In genomic region chr3:25405335-25405734, GRCh38 we compare ENCODE assay signal across 32 cellular contexts. TPM values are rescaled to one million over a fixed set of nuclear protein-coding genes. Genes with fewer than 3 reads are reported as not detected.
"Had no signal": no experiment of that assay in that cellular context is flagged by ENCODE, and none has a peak within 500 bp of the region (broad histone marks: within the 10 kb centered on the region; RNA-seq: fewer than 3 reads in every experiment).

No MANE protein-coding gene starts in this region.

- H3K9me3 Mint-ChIP-seq: activated T-helper 2 cell treated with anti-CD3 and anti-CD28 coated beads, Interferon-gamma antibody, Interleukin-2, Interleukin-4, amounts not matched to agents 10 μg/mL and 5 μg/mL and 100 μg/mL, durations not matched to agents 14 hours and 24 hours and 36 hours had no signal

- H3K36me3 ChIP-seq: adrenal gland, SJCRH30, WERI-Rb-1 had no signal

- H3K4me1 Mint-ChIP-seq: activated CD4-positive, alpha-beta memory T cell treated with anti-CD3 and anti-CD28 coated beads, Interleukin-2, amount 10 ng/mL, durations not matched to agents 7 days and 5 days; brain had no signal

- ATAC-seq: activated naive CD4-positive, alpha-beta T cell treated with anti-CD3 and anti-CD28 coated beads, Interleukin-2, amount 50 U/mL, for 72 hours; activated T-cell treated with anti-CD3 and anti-CD28 coated beads, Interleukin-2, amount 50 U/mL, for 72 hours; Panc1 had no signal

- H3K36me3 Mint-ChIP-seq: activated naive CD4-positive, alpha-beta T cell treated with anti-CD3 and anti-CD28 coated beads, Interleukin-2, amount 50 U/mL, for 72 hours; brain had no signal

- H3K27me3 ChIP-seq: adrenal gland, SJCRH30 had no signal

- H3K4me3 ChIP-seq: adrenal gland, SJCRH30, SK-N-MC had no signal

- H3K27ac ChIP-seq: adrenal gland, SJCRH30, SK-N-MC, WERI-Rb-1 had no signal

- H3K27ac Mint-ChIP-seq: activated CD4-positive, alpha-beta memory T cell treated with anti-CD3 and anti-CD28 coated beads, Interleukin-2, amount 10 ng/mL, durations not matched to agents 7 days and 5 days; activated naive CD4-positive, alpha-beta T cell treated with anti-CD3 and anti-CD28 coated beads for 36 hours; activated naive CD4-positive, alpha-beta T cell treated with anti-CD3 and anti-CD28 coated beads, Interleukin-2, amount 50 U/mL, for 72 hours; activated T-cell treated with anti-CD3 and anti-CD28 coated beads, Interleukin-2, amount 50 U/mL, for 72 hours; activated T-helper 2 cell treated with anti-CD3 and anti-CD28 coated beads, Interferon-gamma antibody, Interleukin-2, Interleukin-4, amounts not matched to agents 10 μg/mL and 5 μg/mL and 100 μg/mL, durations not matched to agents 14 hours and 24 hours and 36 hours had no signal

- H3K9me3 ChIP-seq: adrenal gland, SJCRH30 had no signal

- DNase-seq: activated CD4-positive, alpha-beta memory T cell treated with anti-CD3 and anti-CD28 coated beads, Interleukin-2, amount 10 ng/mL, durations not matched to agents 7 days and 5 days; activated CD4-positive, alpha-beta T cell treated with anti-CD3 and anti-CD28 coated beads for 1 hour; activated CD4-positive, alpha-beta T cell treated with anti-CD3 and anti-CD28 coated beads for 48 hours; activated CD4-positive, CD25-positive, alpha-beta regulatory T cell; activated CD8-positive, alpha-beta memory T cell treated with anti-CD3 and anti-CD28 coated beads for 24 hours; activated gamma-delta T cell; activated naive CD4-positive, alpha-beta T cell treated with anti-CD3 and anti-CD28 coated beads for 36 hours; activated T-cell treated with anti-CD3 and anti-CD28 coated beads, Interleukin-2, amount 50 U/mL, for 1 hour; activated T-cell treated with anti-CD3 and anti-CD28 coated beads, Interleukin-2, amount 50 U/mL, for 72 hours; adrenal gland; caudate nucleus; NCI-H1105; NCI-H1417 treated with DMSO at 0.1 percent for 48 hours; NCI-H1930; NCI-H2081 treated with DMSO at 0.1 percent for 48 hours; NCI-H226; NCI-H446 treated with DMSO at 0.1 percent for 48 hours; NCI-H524; NCI-H69; NCI-H82; SHP77; SJCRH30; T1000; WERI-Rb-1 had no signal

- H3K4me3 Mint-ChIP-seq: activated CD4-positive, alpha-beta memory T cell treated with anti-CD3 and anti-CD28 coated beads, Interleukin-2, amount 10 ng/mL, durations not matched to agents 7 days and 5 days; activated naive CD4-positive, alpha-beta T cell treated with anti-CD3 and anti-CD28 coated beads for 36 hours; activated T-cell treated with anti-CD3 and anti-CD28 coated beads, Interleukin-2, amount 50 U/mL, for 72 hours; brain had no signal

- H3K27me3 Mint-ChIP-seq: activated CD4-positive, alpha-beta memory T cell treated with anti-CD3 and anti-CD28 coated beads, Interleukin-2, amount 10 ng/mL, durations not matched to agents 7 days and 5 days; brain had no signal

- H3K4me1 ChIP-seq: adrenal gland, SJCRH30 had no signal

RNA-seq across cellular contexts. Expression of gene RARB, which starts 22.7 kb away (rescaled TPM):
- total RNA-seq: activated CD4-positive, alpha-beta memory T cell treated with anti-CD3 and anti-CD28 coated beads, Interleukin-2, amount 10 ng/mL, durations not matched to agents 7 days and 5 days; activated naive CD4-positive, alpha-beta T cell treated with anti-CD3 and anti-CD28 coated beads for 36 hours; activated naive CD4-positive, alpha-beta T cell treated with anti-CD3 and anti-CD28 coated beads, Interleukin-2, amount 50 U/mL, for 72 hours; activated T-cell treated with anti-CD3 and anti-CD28 coated beads, Interleukin-2, amount 50 U/mL, for 72 hours; activated T-helper 2 cell treated with anti-CD3 and anti-CD28 coated beads, Interferon-gamma antibody, Interleukin-2, Interleukin-4, amounts not matched to agents 10 μg/mL and 5 μg/mL and 100 μg/mL, durations not matched to agents 14 hours and 24 hours and 36 hours; MCF 10A; T-helper 1 cell treated with Interleukin-12 subunit alpha and Interleukin-12 subunit beta and Interleukin-4 antibody, amounts not matched to agents 30 ng/mL and 1 ng/mL, for 36 hours; T-helper 2 cell treated with Interferon-gamma antibody and Interleukin-4, amounts not matched to agents 100 ng/mL and 5 ng/mL, for 36 hours had no signal
